ENCODE assay signal across 21 cellular contexts in the genomic region with DNA sequence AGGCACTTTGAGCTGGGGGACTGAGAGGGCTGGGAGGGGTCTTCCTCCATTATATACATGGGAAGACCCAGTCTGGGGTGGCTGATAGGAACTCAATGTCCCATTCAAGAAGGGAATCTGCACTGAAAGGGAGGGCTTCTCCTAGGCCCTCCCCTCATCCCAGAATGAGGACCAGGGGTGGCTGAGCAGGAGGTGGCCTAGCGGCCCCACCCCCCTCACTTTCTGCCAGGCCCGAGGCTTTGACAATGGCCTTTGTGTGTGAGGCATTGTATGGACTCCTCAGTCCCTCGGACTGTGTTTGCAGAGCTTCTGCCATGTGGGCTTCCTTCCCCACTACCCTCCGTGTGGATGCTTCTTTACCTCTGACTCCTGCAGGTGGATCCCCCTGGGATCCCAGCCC.
DNase-seq lines count a peak whose midpoint lies in the region; ATAC-seq and TF ChIP-seq lines count a peak whose summit lies in the region.
"Had no signal": no experiment of that assay in that cellular context is flagged by ENCODE, and none has a peak within 500 bp of the region (broad histone marks: within the 10 kb centered on the region; RNA-seq: fewer than 3 reads in every experiment).

No MANE protein-coding gene starts in this region.

- no peaks in the 10 kb centered on the region for H3K27me3 ChIP-seq in HUES48 (ENCODE audit: control insufficient read depth, insufficient read depth, low read length)
- H3K27me3 ChIP-seq: heart left ventricle, ovary, upper lobe of left lung had no signal

- ATAC-seq in natural killer cell = no peak
- ATAC-seq: activated CD8-positive, alpha-beta memory T cell treated with anti-CD3 and anti-CD28 coated beads, Interleukin-2, amount 10 ng/mL, durations not matched to agents 7 days and 5 days; heart left ventricle had no signal

- no peak overlapping the region for H3K27ac Mint-ChIP-seq in natural killer cell
- H3K27ac Mint-ChIP-seq: activated CD8-positive, alpha-beta memory T cell treated with anti-CD3 and anti-CD28 coated beads, Interleukin-2, amount 10 ng/mL, durations not matched to agents 7 days and 5 days; CD4-positive, CD25-positive, alpha-beta regulatory T cell; memory B cell; naive B cell had no signal

- no peaks in the 10 kb centered on the region for H3K9me3 Mint-ChIP-seq in natural killer cell
- H3K9me3 Mint-ChIP-seq: CD4-positive, CD25-positive, alpha-beta regulatory T cell; memory B cell; naive B cell had no signal

- no peak overlapping the region for H3K4me3 ChIP-seq in HUES48 (ENCODE audit: low read depth, low read length)
- H3K4me3 ChIP-seq: heart left ventricle, ovary, SK-N-MC, upper lobe of left lung had no signal

- H3K27me3 Mint-ChIP-seq in natural killer cell (ENCODE audit: low read depth in 2 of 2) = peaks cover 4 to 20% of the 10 kb centered on the region in 2 donors
- H3K27me3 Mint-ChIP-seq: naive B cell had no signal

- H3K4me1 Mint-ChIP-seq in natural killer cell = no peaks in the 10 kb centered on the region
- H3K4me1 Mint-ChIP-seq: activated CD8-positive, alpha-beta memory T cell treated with anti-CD3 and anti-CD28 coated beads, Interleukin-2, amount 10 ng/mL, durations not matched to agents 7 days and 5 days; CD4-positive, CD25-positive, alpha-beta regulatory T cell; memory B cell; naive B cell had no signal

- intact Hi-C loops in natural killer cell (cut with micrococcal nuclease) = no loop called here

- H3K36me3 Mint-ChIP-seq in natural killer cell = no peaks in the 10 kb centered on the region
- H3K36me3 Mint-ChIP-seq: activated CD8-positive, alpha-beta memory T cell treated with anti-CD3 and anti-CD28 coated beads, Interleukin-2, amount 10 ng/mL, durations not matched to agents 7 days and 5 days; CD4-positive, CD25-positive, alpha-beta regulatory T cell; memory B cell; naive B cell had no signal

- peaks cover 11% of the 10 kb centered on the region; the same call in 1 of the 2 replicates for H3K36me3 ChIP-seq in HUES48 (ENCODE audit: control insufficient read depth, insufficient read depth, low read length)
- H3K36me3 ChIP-seq: ovary, upper lobe of left lung had no signal

- H3K4me1 ChIP-seq in HUES48 (ENCODE audit: control insufficient read depth, insufficient read depth, low read length) = peaks cover 14% of the 10 kb centered on the region
- H3K4me1 ChIP-seq: upper lobe of left lung had no signal

- no peak for TF ChIP-seq CTCF in natural killer cell (IDR thresholded peaks at IDR 0.05)

- H3K9me3 ChIP-seq in HUES48 (ENCODE audit: control insufficient read depth, insufficient read depth, low read length) = no peaks in the 10 kb centered on the region
- H3K9me3 ChIP-seq: heart left ventricle, ovary, upper lobe of left lung had no signal

- H3K27ac ChIP-seq in HUES48 (ENCODE audit: low read depth, low read length) = peak overlapping the region; percentile 29
- peak overlapping the region; percentile 94 for H3K27ac ChIP-seq in angular gyrus (ENCODE audit: low read depth, low read length)
- H3K27ac ChIP-seq: heart left ventricle, ovary, SK-N-MC, upper lobe of left lung had no signal

- H3K9ac ChIP-seq in HUES48 (ENCODE audit: low read depth, low read length) = no peak overlapping the region

- no peak overlapping the region for H3K4me3 Mint-ChIP-seq in natural killer cell
- H3K4me3 Mint-ChIP-seq: activated CD8-positive, alpha-beta memory T cell treated with anti-CD3 and anti-CD28 coated beads, Interleukin-2, amount 10 ng/mL, durations not matched to agents 7 days and 5 days; CD4-positive, CD25-positive, alpha-beta regulatory T cell; memory B cell; naive B cell had no signal

- DNase-seq in inferior parietal cortex (ENCODE audit: extremely low spot score) (peak; percentile 58), putamen (ENCODE audit: low spot score) (peak; percentile 85), natural killer cell (no peak), DMS153 (lab: John Stamatoyannopoulos, UW) (no peak), dermis blood vessel endothelial cell (no peak), NCI-H146 treated with DMSO at 0.1 percent for 48 hours (lab: John Stamatoyannopoulos, UW; ENCODE audit: unreplicated experiment) (no peak)
- DNase-seq: activated CD4-positive, alpha-beta T cell treated with anti-CD3 and anti-CD28 coated beads, Interleukin-2, amount 50 U/mL, for 1 hour; activated CD8-positive, alpha-beta memory T cell treated with anti-CD3 and anti-CD28 coated beads, Interleukin-2, amount 10 ng/mL, durations not matched to agents 7 days and 5 days; activated naive CD4-positive, alpha-beta T cell treated with anti-CD3 and anti-CD28 coated beads, Interleukin-2, amount 50 U/mL, for 16 hours; aorta; CD4-positive, CD25-positive, alpha-beta regulatory T cell; heart left ventricle; naive B cell; ovary; stimulated activated CD8-positive, alpha-beta memory T cell treated with anti-CD3 and anti-CD28 coated beads, Interleukin-4, amount 100 ng/mL, for 48 hours; T-helper 9 cell; upper lobe of left lung had no signal

Comparison
In these comparisons a context has a peak if more than half of its experiments do, and no peak if none do; other contexts are left out.
1. DNase-seq: peak in inferior parietal cortex (single experiment) and putamen (single experiment); none in natural killer cell (single experiment), DMS153 (single experiment), dermis blood vessel endothelial cell (single experiment) and NCI-H146 treated with DMSO at 0.1 percent for 48 hours (single experiment).